ENCODE assay signal across 8 cellular contexts in the genomic region with DNA sequence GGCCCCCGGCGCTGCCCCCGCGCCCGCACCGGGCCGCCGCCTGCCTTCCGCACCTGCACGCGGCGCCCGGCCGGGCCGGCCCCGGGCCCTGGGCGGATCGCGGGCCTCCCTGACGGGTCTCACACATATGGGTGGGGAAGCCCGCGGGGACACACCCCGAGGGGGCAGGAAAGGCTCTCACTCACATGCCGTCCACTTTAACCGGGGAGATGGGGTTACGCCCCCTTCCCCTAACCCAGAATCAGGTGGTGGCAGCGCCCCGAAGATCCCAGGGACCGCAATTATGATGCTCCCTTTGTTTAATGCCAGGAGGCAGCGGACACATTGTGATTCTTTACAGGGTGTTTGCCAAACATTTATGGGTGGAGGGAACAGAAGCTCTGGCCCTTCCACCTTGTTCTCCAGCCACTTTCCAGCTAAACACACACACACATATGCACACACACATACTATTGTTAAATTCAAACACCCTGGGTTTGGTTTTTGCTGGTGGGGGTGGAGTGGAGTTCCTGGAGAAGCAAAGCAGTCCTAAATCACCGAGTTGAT. TPM values are rescaled to one million over a fixed set of nuclear protein-coding genes. Genes with fewer than 3 reads are reported as not detected.
A peak's percentile ranks its signal among the peaks of the same experiment; 100 is the strongest.
DNase-seq lines count a peak whose midpoint lies in the region; ATAC-seq and TF ChIP-seq lines count a peak whose summit lies in the region.

No MANE protein-coding gene starts in this region.

- CTCF ChIA-PET in OCI-LY7 (lab: Charles Lee; ENCODE audit: unreplicated experiment): interaction anchor here (0.5 to 1.7 kb wide), 7 partner anchors 18 to 198 kb away, joined by 3 to 6 read pairs (median 4); no protein-coding TSS in a partner anchor

- WGBS in esophagus squamous epithelium, 2 donors: 0 to 13% methylated on average over 1 to 2 of the region's 31 CpGs

- H3K4me1 ChIP-seq in OCI-LY7 (ENCODE audit: insufficient read depth, low read length, poor library complexity, severe bottlenecking) (peaks cover 51% of the 10 kb centered on the region), esophagus squamous epithelium (peaks cover 0 to 42% (median 11%) of the 10 kb centered on the region in 3 donors)

- BruUV-seq in OCI-LY7 (replicated peaks; lab: Mats Ljungman, UMichigan): no TSS peak

- POLR2A ChIA-PET in OCI-LY7 (lab: Charles Lee): interaction anchor here (0.6 to 8.5 kb wide), 16 partner anchors 11 to 284 kb away, joined by 3 to 128 read pairs (median 4); no protein-coding TSS in a partner anchor

- H3K4me2 ChIP-seq in OCI-LY7 (ENCODE audit: low read length): peak overlapping the region; percentile 81

- no peak for ATAC-seq in HG03045 (IDR thresholded peaks at IDR 0.05; ENCODE audit: unreplicated experiment)

- H2AFZ ChIP-seq in OCI-LY7 (ENCODE audit: low read length): peak overlapping the region; percentile 85

- H3K9me3 ChIP-seq in OCI-LY7 (ENCODE audit: low read length) (no peaks in the 10 kb centered on the region), esophagus squamous epithelium (no peaks in the 10 kb centered on the region)

- no peak for DNase-seq in OCI-LY7 (ENCODE audit: low spot score)
- DNase-seq in esophagus squamous epithelium (lab: John Stamatoyannopoulos, UW): peak; percentile 36
- no peak for DNase-seq in retinal pigment epithelial cell (ENCODE audit: low read depth)
- no peak for DNase-seq in mucosa of gallbladder (ENCODE audit: low spot score)
- no peak for DNase-seq in ecto neural progenitor cell (ENCODE audit: low spot score)
- DNase-seq in NCI-H2196 treated with DMSO at 0.1 percent for 48 hours (lab: John Stamatoyannopoulos, UW; ENCODE audit: unreplicated experiment): no peak

- H3K4me3 ChIP-seq in GM12875 (ENCODE audit: low read depth, low read length): peak overlapping the region; percentile 51
- peak overlapping the region; percentile 92 for H3K4me3 ChIP-seq in OCI-LY7 (ENCODE audit: low read depth, low read length, poor library complexity, severe bottlenecking)
- peak overlapping the region; percentile 45 to 84 (median 68) for H3K4me3 ChIP-seq in esophagus squamous epithelium
- peak overlapping the region; percentile 56 for H3K4me3 ChIP-seq in retinal pigment epithelial cell (ENCODE audit: low read length)

- peaks cover 40% of the 10 kb centered on the region for H3K79me2 ChIP-seq in OCI-LY7 (ENCODE audit: insufficient read depth, low read depth, low read length)

- peak overlapping the region; percentile 50 for H3K27ac ChIP-seq in OCI-LY7 (ENCODE audit: low read depth, low read length, poor library complexity, severe bottlenecking)
- H3K27ac ChIP-seq in esophagus squamous epithelium: peak overlapping the region; percentile 71 to 94 (median 84)

- TF ChIP-seq CTCF in GM12875 (IDR thresholded peaks at IDR 0.05; ENCODE audit: borderline replicate concordance, insufficient read depth, low read depth, low read length) (no peak), OCI-LY7 (conservative IDR thresholded peaks at IDR 0.05; ENCODE audit: low read length) (no peak), esophagus squamous epithelium (IDR thresholded peaks at IDR 0.05) (no peak), retinal pigment epithelial cell (conservative IDR thresholded peaks at IDR 0.05; ENCODE audit: low read depth, low read length) (peak; percentile 1)

- H3K36me3 ChIP-seq in OCI-LY7 (ENCODE audit: insufficient read depth, low read length): no peaks in the 10 kb centered on the region
- no peaks in the 10 kb centered on the region for H3K36me3 ChIP-seq in esophagus squamous epithelium

- no peaks in the 10 kb centered on the region for H4K20me1 ChIP-seq in OCI-LY7 (ENCODE audit: insufficient read depth, low read length)

- no peaks in the 10 kb centered on the region for H3K9me2 ChIP-seq in OCI-LY7 (ENCODE audit: insufficient read depth, low read length)

- no peak for TF ChIP-seq POLR2A in esophagus squamous epithelium (IDR thresholded peaks at IDR 0.05)

- no peaks in the 10 kb centered on the region for H3K27me3 ChIP-seq in esophagus squamous epithelium

- intact Hi-C loops in OCI-LY7 (cut with micrococcal nuclease; ENCODE audit: unreplicated experiment) (loop anchor here (1.0 to 5.0 kb wide), 5 partner anchors 66 to 198 kb away; no protein-coding TSS in a partner anchor), esophagus squamous epithelium (cut with DNase I) (loop anchor here (5.0 kb wide), 1 partner anchor 124 kb away; no protein-coding TSS in a partner anchor)

RNA-seq across cellular contexts. Expression of a gene that starts 0.4 kb away (rescaled TPM):
- total RNA-seq in OCI-LY7 (2014; rRNA removed; shearing (Covaris generic)): 70.3 and 73.7 TPM in 2 replicates
- total RNA-seq in OCI-LY7 (2022): 69.4 and 86.6 TPM in 2 replicates
- 10 to 100 TPM in 2 of 4 donors, 1 to 10 TPM in 2; 4.5 to 54.0 (median 11.4) TPM for total RNA-seq in esophagus squamous epithelium
- 40.6 TPM for total RNA-seq in mucosa of gallbladder
